ENCODE assay signal across 7 cellular contexts in the genomic region with DNA sequence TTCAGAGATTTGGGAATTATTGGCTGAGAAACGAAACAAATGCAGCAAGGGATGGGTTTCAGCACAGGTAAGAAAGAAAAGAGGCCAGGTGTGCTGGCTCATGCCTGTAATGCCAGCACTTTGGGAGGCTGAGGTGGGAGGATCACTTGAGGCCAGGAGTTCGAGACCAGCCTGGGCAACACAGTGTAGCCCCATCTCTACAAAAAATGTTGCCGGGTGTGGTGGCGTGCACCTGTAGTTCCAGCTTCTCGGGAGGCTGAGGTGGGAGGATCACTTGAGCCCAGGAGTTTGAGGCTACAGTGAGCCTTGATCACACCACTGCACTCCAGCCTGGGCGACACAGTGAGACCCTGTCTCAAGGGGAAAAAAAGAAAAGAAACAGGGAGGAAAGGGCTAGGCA. TPM values are rescaled to one million over a fixed set of nuclear protein-coding genes. Genes with fewer than 3 reads are reported as not detected.
"Had no signal": no experiment of that assay in that cellular context is flagged by ENCODE, and none has a peak within 500 bp of the region (broad histone marks: within the 10 kb centered on the region; RNA-seq: fewer than 3 reads in every experiment).

No MANE protein-coding gene starts in this region.

RNA-seq across cellular contexts. Expression of gene APOL5, which starts 20.2 kb away (rescaled TPM):
- total RNA-seq: LHCN-M2, MCF 10A, PC-9, Peyer's patch, Right ventricle myocardium inferior, RPMI7951, SJCRH30 had no signal
